1 cellular context compared by ENCODE assay signal in the genomic region with DNA sequence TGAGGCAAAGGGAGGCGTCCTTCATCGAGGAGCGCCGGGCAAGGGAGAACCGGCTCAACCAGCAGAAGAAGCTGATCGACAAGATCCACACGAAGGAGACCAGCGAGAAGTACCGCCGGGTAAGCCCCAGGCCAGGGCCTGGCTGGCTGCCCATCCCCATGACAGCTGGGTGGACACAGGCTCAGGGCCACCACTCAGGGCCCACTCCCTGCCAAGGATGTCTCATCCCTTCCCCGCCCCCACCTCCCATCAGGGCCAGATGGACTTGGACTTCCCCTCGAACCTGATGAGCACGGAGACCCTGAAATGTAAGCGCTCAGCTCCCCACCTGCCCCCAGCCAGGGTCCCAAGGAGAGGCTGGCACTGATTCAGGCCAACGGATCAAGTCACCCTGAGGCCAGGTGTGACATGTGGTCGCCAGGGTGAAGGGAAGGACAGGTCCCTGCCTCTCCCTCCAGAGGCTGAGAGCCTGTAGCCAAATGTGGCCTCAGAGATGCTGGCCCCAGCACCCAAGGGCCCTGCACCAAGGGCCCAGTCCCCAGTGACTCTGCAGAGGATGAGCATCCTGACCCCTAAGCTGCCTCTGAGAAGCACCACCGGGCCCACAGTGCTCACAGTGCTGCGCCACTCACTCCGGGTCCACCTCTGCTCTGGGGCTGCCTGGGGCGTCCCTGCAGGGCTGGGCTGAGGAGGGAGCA.
TF ChIP-seq lines count a peak whose summit lies in the region.

No MANE protein-coding gene starts in this region.

TF ChIP-seq in IMR-90, 13 proteins besides CTCF, POLR2A, EP300 and RAD21:
- TF ChIP-seq MXI1 (IDR thresholded peaks at IDR 0.05; ENCODE audit: borderline replicate concordance, low read depth, low read length) (no peak), RCOR1 (IDR thresholded peaks at IDR 0.05; ENCODE audit: insufficient replicate concordance, low read length) (no peak), FOS (IDR thresholded peaks at IDR 0.05; ENCODE audit: low read depth, low read length) (no peak), RFX5 (IDR thresholded peaks at IDR 0.05; ENCODE audit: low read depth, low read length) (no peak), BHLHE40 (IDR thresholded peaks at IDR 0.05; ENCODE audit: low read depth, low read length) (no peak), CEBPB (IDR thresholded peaks at IDR 0.05; ENCODE audit: low read depth, low read length) (no peak), MAZ (IDR thresholded peaks at IDR 0.05; ENCODE audit: borderline replicate concordance, low read depth, low read length) (no peak), SMC3 (IDR thresholded peaks at IDR 0.05; ENCODE audit: low read depth, low read length) (no peak), MAFK (IDR thresholded peaks at IDR 0.05; ENCODE audit: low read depth, low read length) (no peak)
- TF ChIP-seq, protein P1, sequence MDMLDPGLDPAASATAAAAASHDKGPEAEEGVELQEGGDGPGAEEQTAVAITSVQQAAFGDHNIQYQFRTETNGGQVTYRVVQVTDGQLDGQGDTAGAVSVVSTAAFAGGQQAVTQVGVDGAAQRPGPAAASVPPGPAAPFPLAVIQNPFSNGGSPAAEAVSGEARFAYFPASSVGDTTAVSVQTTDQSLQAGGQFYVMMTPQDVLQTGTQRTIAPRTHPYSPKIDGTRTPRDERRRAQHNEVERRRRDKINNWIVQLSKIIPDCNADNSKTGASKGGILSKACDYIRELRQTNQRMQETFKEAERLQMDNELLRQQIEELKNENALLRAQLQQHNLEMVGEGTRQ (IDR thresholded peaks at IDR 0.05; ENCODE audit: low read depth, low read length), result no peak
